ENCODE assay signal across 35 cellular contexts in the genomic region with DNA sequence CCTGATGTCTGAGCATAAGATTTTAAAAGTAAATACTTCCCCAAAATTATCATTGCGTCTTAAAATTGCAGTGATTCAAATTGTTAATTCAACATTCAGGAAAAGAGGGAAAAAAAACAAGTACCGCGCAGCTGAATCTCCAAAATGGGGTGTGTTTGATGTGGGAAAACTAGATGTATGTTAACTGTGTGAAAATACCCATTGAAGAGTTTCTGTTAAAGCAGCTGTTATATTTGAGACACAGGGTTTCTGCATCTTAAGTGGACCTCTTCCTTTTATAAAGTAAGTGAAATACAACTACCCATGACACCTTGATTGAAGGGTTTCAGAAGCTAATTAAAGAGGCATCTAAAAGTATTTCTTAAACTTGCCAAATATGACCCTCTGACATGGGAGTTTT.
"Had no signal": no experiment of that assay in that cellular context is flagged by ENCODE, and none has a peak within 500 bp of the region (broad histone marks: within the 10 kb centered on the region; RNA-seq: fewer than 3 reads in every experiment).

No MANE protein-coding gene starts in this region.

- H3K36me3 ChIP-seq: MG63 had no signal

- DNase-seq: Karpas-422, Kasumi-1, MG63, MM.1S, MV-4-11, NCI-H1048, NCI-H1092, NCI-H1092 treated with DMSO at 0.1 percent for 48 hours, NCI-H1105, NCI-H1105 treated with DMSO at 0.1 percent for 48 hours, NCI-H1417, NCI-H1417 treated with DMSO at 0.1 percent for 48 hours, NCI-H1436, NCI-H1436 treated with DMSO at 0.1 percent for 48 hours, NCI-H1694, NCI-H1694 treated with DMSO at 0.1 percent for 48 hours, NCI-H187, NCI-H187 treated with DMSO at 0.1 percent for 48 hours, NCI-H1930, NCI-H2029, NCI-H2029 treated with DMSO at 0.1 percent for 48 hours, NCI-H2081, NCI-H2081 treated with DMSO at 0.1 percent for 48 hours, NCI-H2107, NCI-H2171, NCI-H2171 treated with DMSO at 0.1 percent for 48 hours, NCI-H2227 treated with DMSO at 0.1 percent for 48 hours, NCI-H226, NCI-H345, NCI-H446, NCI-H446 treated with DMSO at 0.1 percent for 48 hours, NCI-H510A, NCI-H510A treated with DMSO at 0.1 percent for 48 hours, NCI-H524, NCI-H524 treated with DMSO at 0.1 percent for 48 hours had no signal

- H3K4me3 ChIP-seq: MG63 had no signal

- H3K27me3 ChIP-seq: MG63 had no signal

- H3K9me3 ChIP-seq: MG63 had no signal
